ENCODE assay signal across 13 cellular contexts in genomic region chr22:37331034-37331428, GRCh38. TPM values are rescaled to one million over a fixed set of nuclear protein-coding genes. Genes with fewer than 3 reads are reported as not detected.
DNase-seq lines count a peak whose midpoint lies in the region; ATAC-seq and TF ChIP-seq lines count a peak whose summit lies in the region.
"Had no signal": no experiment of that assay in that cellular context is flagged by ENCODE, and none has a peak within 500 bp of the region (broad histone marks: within the 10 kb centered on the region; RNA-seq: fewer than 3 reads in every experiment).

No MANE protein-coding gene starts in this region.

- DNase-seq in Caki2 (ENCODE audit: low read depth), result peak; percentile 57
- DNase-seq in NCI-H1092 treated with DMSO at 0.1 percent for 48 hours (lab: John Stamatoyannopoulos, UW), result peak; percentile 30
- DNase-seq in brain microvascular endothelial cell, result peak; percentile 53
- DNase-seq in lung microvascular endothelial cell (ENCODE audit: low read depth in 2 of 2), result peak; percentile 35 to 40
- DNase-seq in left lobe of liver (ENCODE audit: low spot score), result no peak
- no peak for DNase-seq in stomach
- DNase-seq in T-helper 1 cell, result no peak
- DNase-seq in activated CD4-positive, alpha-beta T cell treated with anti-CD3 and anti-CD28 coated beads, Interleukin-2, amount 50 U/mL, for 4 hours, result no peak
- DNase-seq: activated CD4-positive, CD25-positive, alpha-beta regulatory T cell; activated effector memory CD4-positive, alpha-beta T cell treated with Interleukin-2 at 50 U/mL for 16 hours; trophoblast cell had no signal

- H3K4me3 ChIP-seq in brain microvascular endothelial cell (ENCODE audit: low read depth, low read length), result no peak overlapping the region
- H3K4me3 ChIP-seq in stomach, result no peak overlapping the region
- H3K4me3 ChIP-seq: lung, SJCRH30 had no signal

- no peak for TF ChIP-seq EP300 in stomach (IDR thresholded peaks at IDR 0.05)

- ATAC-seq in left lobe of liver, result no peak

- H3K4me1 ChIP-seq in stomach, result peaks cover 14 to 63% (median 43%) of the 10 kb centered on the region in 4 donors
- H3K4me1 ChIP-seq: SJCRH30 had no signal

- no peaks in the 10 kb centered on the region for H3K9me3 ChIP-seq in stomach
- H3K9me3 ChIP-seq: SJCRH30 had no signal

- H3K27ac ChIP-seq in brain microvascular endothelial cell (no peak overlapping the region), stomach (no peak overlapping the region)
- H3K27ac ChIP-seq: SJCRH30 had no signal

- in situ Hi-C loops in Caki2 (cut with HindIII; ENCODE audit: low pct_unique_long_range_greater_than_20kb, low sequenced_read_pairs), result no loop called here
- in situ Hi-C loops in brain microvascular endothelial cell (cut with HindIII; ENCODE audit: low pct_ligation_motif_present, low sequenced_read_pairs), result no loop called here

- TF ChIP-seq POLR2A in stomach (IDR thresholded peaks at IDR 0.05), result no peak

- 28 to 66% (median 48%) methylated on average over 7 of the region's 7 CpGs for WGBS in stomach, 5 donors

- TF ChIP-seq CTCF in brain microvascular endothelial cell (IDR thresholded peaks at IDR 0.05; ENCODE audit: low read depth, low read length, missing control alignments), result no peak
- no peak for TF ChIP-seq CTCF in stomach (IDR thresholded peaks at IDR 0.05)

- H3K36me3 ChIP-seq in brain microvascular endothelial cell (replicated peaks) (no peaks in the 10 kb centered on the region), stomach (no peaks in the 10 kb centered on the region)
- H3K36me3 ChIP-seq: SJCRH30 had no signal

- peaks cover 11% of the 10 kb centered on the region for H3K27me3 ChIP-seq in brain microvascular endothelial cell (replicated peaks)
- H3K27me3 ChIP-seq in stomach, result peaks cover 23 to 96% (median 60%) of the 10 kb centered on the region in 3 donors

- intact Hi-C loops in stomach (cut with DNase I; ENCODE audit: low total_unique reads), result no loop called here

RNA-seq across cellular contexts. Expression of gene CYTH4, which starts 48.7 kb away (rescaled TPM):
- total RNA-seq in Caki2 (2014; rRNA removed; shearing (Covaris generic); ENCODE audit: low replicate concordance), result 0.98 and 1.3 TPM in 2 replicates
- under 0.01 TPM in 1 of 2 replicates, not detected in the other for total RNA-seq in lung microvascular endothelial cell
- total RNA-seq in left lobe of liver, result 5.2 TPM
- 10 to 100 TPM in 2 of 5 donors, 1 to 10 TPM in 2, not detected in 1; 4.2 to 77.0 (median 12.5) TPM for total RNA-seq in stomach
- polyA plus RNA-seq in stomach, result 1 to 10 TPM; 1.9 to 6.0 (median 5.0) TPM
- total RNA-seq: SJCRH30 had no signal

Comparison
In these comparisons a context has a peak if more than half of its experiments do, and no peak if none do; other contexts are left out.
1. DNase-seq: peak in Caki2 (single experiment), NCI-H1092 treated with DMSO at 0.1 percent for 48 hours (single experiment), brain microvascular endothelial cell (single experiment) and lung microvascular endothelial cell (2 of 2); none in left lobe of liver (single experiment), stomach (single experiment), T-helper 1 cell (0 of 5) and activated CD4-positive, alpha-beta T cell treated with anti-CD3 and anti-CD28 coated beads, Interleukin-2, amount 50 U/mL, for 4 hours (0 of 2).